In the genomic region with DNA sequence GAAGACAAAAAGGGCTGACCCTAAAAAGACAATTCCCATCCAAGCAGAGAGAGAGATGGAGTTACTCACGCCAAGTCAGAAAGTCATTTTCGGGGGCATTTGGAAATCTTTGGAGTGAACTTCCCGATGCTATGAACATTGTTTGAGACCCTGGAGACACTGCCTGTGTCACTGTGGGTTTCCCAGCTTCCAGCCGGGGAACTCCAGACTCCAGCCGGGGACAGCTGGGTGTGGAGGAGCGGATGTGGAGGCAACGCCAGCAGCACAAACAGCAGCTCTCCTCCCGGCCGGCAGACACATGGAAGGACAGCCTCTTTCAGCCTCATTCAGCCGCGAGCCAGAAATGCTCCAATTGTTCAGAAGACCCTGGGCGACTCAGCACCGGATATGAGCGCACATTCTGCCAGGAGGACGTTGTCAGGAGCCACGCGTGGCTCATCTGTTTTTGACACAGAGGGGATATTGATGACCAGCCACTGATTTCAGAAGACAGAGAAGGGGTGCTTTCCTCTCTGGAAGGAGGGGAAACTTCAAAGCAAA, we compare ENCODE assay signal across 11 cellular contexts.
DNase-seq lines count a peak whose midpoint lies in the region; ATAC-seq and TF ChIP-seq lines count a peak whose summit lies in the region.
"Had no signal": no experiment of that assay in that cellular context is flagged by ENCODE, and none has a peak within 500 bp of the region (broad histone marks: within the 10 kb centered on the region; RNA-seq: fewer than 3 reads in every experiment).

No MANE protein-coding gene starts in this region.

- CTCF ChIA-PET in AG04450 (lab: Charles Lee): interaction anchor here (1.4 kb wide), 1 partner anchor 24 kb away, joined by 3 read pairs; no protein-coding TSS in a partner anchor

- DNase-seq in AG04450 (ENCODE audit: low read depth, low spot score): peak; percentile 26
- peak; percentile 62 to 79 for DNase-seq in foreskin fibroblast
- peak; percentile 49 for DNase-seq in occipital lobe (lab: John Stamatoyannopoulos, UW)
- no peak for DNase-seq in HuH-7 (ENCODE audit: low spot score)
- no peak for DNase-seq in HK-2 (ENCODE audit: unreplicated experiment)
- DNase-seq in MM.1S: no peak
- DNase-seq in GM20000 (ENCODE audit: low spot score): no peak
- DNase-seq: activated naive CD8-positive, alpha-beta T cell treated with anti-CD3 and anti-CD28 coated beads, Interleukin-2, amount 10 ng/mL, durations not matched to agents 7 days and 5 days; CD8-positive, alpha-beta T cell; Karpas-422 had no signal

- no peak for TF ChIP-seq CTCF in AG04450 (IDR thresholded peaks at IDR 0.05; ENCODE audit: low read depth, low read length)
- no peak for TF ChIP-seq CTCF in foreskin fibroblast (IDR thresholded peaks at IDR 0.05; ENCODE audit: low read depth, low read length)
- TF ChIP-seq CTCF in MM.1S (IDR thresholded peaks at IDR 0.05; ENCODE audit: low read length): no peak
- TF ChIP-seq CTCF in GM20000 (IDR thresholded peaks at IDR 0.05; ENCODE audit: extremely low read depth, missing control alignments): no peak

- peak overlapping the region; percentile 81 for H3K27ac ChIP-seq in AG04450 (ENCODE audit: low read depth, low read length)
- H3K27ac ChIP-seq in MM.1S (ENCODE audit: low read length): no peak overlapping the region

- H3F3A ChIP-seq in MM.1S (ENCODE audit: insufficient read depth, low read length): no peaks in the 10 kb centered on the region

- H3K27me3 ChIP-seq in AG04450 (ENCODE audit: control insufficient read depth, insufficient read depth, low read length) (no peaks in the 10 kb centered on the region), MM.1S (replicated peaks; ENCODE audit: insufficient read depth, low read length) (no peaks in the 10 kb centered on the region)

- peak overlapping the region; percentile 5; the same call in 1 of the 2 replicates for H3K4me3 ChIP-seq in AG04450 (ENCODE audit: low read depth, low read length)
- H3K4me3 ChIP-seq in foreskin fibroblast (ENCODE audit: low read depth in 1 of 2, low read length in 2 of 2): peak overlapping the region in 1 of 2 donors; percentile 1
- H3K4me3 ChIP-seq in MM.1S (ENCODE audit: low read length): no peak overlapping the region

- POLR2A ChIA-PET in AG04450 (lab: Yijun Ruan, JAX): no interaction called here

- H3K9me3 ChIP-seq in AG04450 (ENCODE audit: control insufficient read depth, insufficient read depth, low read length) (no peaks in the 10 kb centered on the region), MM.1S (replicated peaks; ENCODE audit: insufficient read depth, low read length) (no peaks in the 10 kb centered on the region)

- H2AFZ ChIP-seq in MM.1S (ENCODE audit: low read length): no peak overlapping the region

- no peaks in the 10 kb centered on the region for H3K36me3 ChIP-seq in MM.1S (replicated peaks; ENCODE audit: insufficient read depth, low read length)

- no peaks in the 10 kb centered on the region for H3K9me2 ChIP-seq in MM.1S (replicated peaks; ENCODE audit: insufficient read depth, low read length)

- no peaks in the 10 kb centered on the region for H4K20me1 ChIP-seq in MM.1S (ENCODE audit: insufficient read depth, low read length)

- H3K9ac ChIP-seq in MM.1S (ENCODE audit: low read length): no peak overlapping the region

- H3K4me1 ChIP-seq in MM.1S (ENCODE audit: low read length): no peaks in the 10 kb centered on the region

- H3K79me2 ChIP-seq in MM.1S (ENCODE audit: low read length): no peaks in the 10 kb centered on the region

- peak; percentile 80 for ATAC-seq in SK-N-SH treated with all-trans-retinoic acid at 6 μM for 48 hours
- ATAC-seq: CD8-positive, alpha-beta T cell had no signal

- no peak overlapping the region for H3K4me2 ChIP-seq in MM.1S (ENCODE audit: low read depth, low read length)

TF ChIP-seq in SK-N-SH treated with all-trans-retinoic acid at 6 μM for 48 hours, 23 proteins besides CTCF, POLR2A, EP300 and RAD21 (continues in another document):
- TF ChIP-seq, protein P1, sequence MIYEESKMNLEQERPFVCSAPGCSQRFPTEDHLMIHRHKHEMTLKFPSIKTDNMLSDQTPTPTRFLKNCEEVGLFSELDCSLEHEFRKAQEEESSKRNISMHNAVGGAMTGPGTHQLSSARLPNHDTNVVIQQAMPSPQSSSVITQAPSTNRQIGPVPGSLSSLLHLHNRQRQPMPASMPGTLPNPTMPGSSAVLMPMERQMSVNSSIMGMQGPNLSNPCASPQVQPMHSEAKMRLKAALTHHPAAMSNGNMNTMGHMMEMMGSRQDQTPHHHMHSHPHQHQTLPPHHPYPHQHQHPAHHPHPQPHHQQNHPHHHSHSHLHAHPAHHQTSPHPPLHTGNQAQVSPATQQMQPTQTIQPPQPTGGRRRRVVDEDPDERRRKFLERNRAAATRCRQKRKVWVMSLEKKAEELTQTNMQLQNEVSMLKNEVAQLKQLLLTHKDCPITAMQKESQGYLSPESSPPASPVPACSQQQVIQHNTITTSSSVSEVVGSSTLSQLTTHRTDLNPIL (CRISPR knock-in tag; IDR thresholded peaks at IDR 0.05; ENCODE audit: low read depth): peak; percentile 60; the same call in 1 of the 2 replicates
- TF ChIP-seq GLIS3 (CRISPR knock-in tag; IDR thresholded peaks at IDR 0.05) (peak; percentile 64; the same call in 1 of the 2 replicates), OSR1 (CRISPR knock-in tag; IDR thresholded peaks at IDR 0.05) (peak; percentile 99), BACH2 (CRISPR knock-in tag; IDR thresholded peaks at IDR 0.05; ENCODE audit: borderline replicate concordance) (no peak), TOX (CRISPR knock-in tag; IDR thresholded peaks at IDR 0.05; ENCODE audit: borderline replicate concordance) (peak; percentile 92; the same call in 1 of the 2 replicates), CSDC2 (CRISPR knock-in tag; IDR thresholded peaks at IDR 0.05) (peak; percentile 97), ZNF8 (CRISPR knock-in tag; IDR thresholded peaks at IDR 0.05) (no peak; the same call in 1 of the 2 replicates), ZNF565 (CRISPR knock-in tag; conservative IDR thresholded peaks at IDR 0.05; ENCODE audit: low read depth) (no peak), ISL1 (CRISPR knock-in tag; IDR thresholded peaks at IDR 0.05) (peak; percentile 52), ESRRG (CRISPR knock-in tag; IDR thresholded peaks at IDR 0.05) (no peak), ZNF70 (CRISPR knock-in tag; IDR thresholded peaks at IDR 0.05) (no peak), ZC3H10 (CRISPR knock-in tag; IDR thresholded peaks at IDR 0.05) (peak; percentile 82), ZFP3 (CRISPR knock-in tag; IDR thresholded peaks at IDR 0.05) (peak; percentile 90), ZFP30 (CRISPR knock-in tag; IDR thresholded peaks at IDR 0.05) (no peak), TCF4 (CRISPR knock-in tag; IDR thresholded peaks at IDR 0.05; ENCODE audit: borderline replicate concordance) (no peak), PPARA (CRISPR knock-in tag; IDR thresholded peaks at IDR 0.05; ENCODE audit: borderline replicate concordance) (no peak)
- TF ChIP-seq, protein P2, sequence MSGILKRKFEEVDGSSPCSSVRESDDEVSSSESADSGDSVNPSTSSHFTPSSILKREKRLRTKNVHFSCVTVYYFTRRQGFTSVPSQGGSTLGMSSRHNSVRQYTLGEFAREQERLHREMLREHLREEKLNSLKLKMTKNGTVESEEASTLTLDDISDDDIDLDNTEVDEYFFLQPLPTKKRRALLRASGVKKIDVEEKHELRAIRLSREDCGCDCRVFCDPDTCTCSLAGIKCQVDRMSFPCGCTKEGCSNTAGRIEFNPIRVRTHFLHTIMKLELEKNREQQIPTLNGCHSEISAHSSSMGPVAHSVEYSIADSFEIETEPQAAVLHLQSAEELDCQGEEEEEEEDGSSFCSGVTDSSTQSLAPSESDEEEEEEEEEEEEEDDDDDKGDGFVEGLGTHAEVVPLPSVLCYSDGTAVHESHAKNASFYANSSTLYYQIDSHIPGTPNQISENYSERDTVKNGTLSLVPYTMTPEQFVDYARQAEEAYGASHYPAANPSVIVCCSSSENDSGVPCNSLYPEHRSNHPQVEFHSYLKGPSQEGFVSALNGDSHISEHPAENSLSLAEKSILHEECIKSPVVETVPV (CRISPR knock-in tag; IDR thresholded peaks at IDR 0.05): no peak
- TF ChIP-seq, protein P3, sequence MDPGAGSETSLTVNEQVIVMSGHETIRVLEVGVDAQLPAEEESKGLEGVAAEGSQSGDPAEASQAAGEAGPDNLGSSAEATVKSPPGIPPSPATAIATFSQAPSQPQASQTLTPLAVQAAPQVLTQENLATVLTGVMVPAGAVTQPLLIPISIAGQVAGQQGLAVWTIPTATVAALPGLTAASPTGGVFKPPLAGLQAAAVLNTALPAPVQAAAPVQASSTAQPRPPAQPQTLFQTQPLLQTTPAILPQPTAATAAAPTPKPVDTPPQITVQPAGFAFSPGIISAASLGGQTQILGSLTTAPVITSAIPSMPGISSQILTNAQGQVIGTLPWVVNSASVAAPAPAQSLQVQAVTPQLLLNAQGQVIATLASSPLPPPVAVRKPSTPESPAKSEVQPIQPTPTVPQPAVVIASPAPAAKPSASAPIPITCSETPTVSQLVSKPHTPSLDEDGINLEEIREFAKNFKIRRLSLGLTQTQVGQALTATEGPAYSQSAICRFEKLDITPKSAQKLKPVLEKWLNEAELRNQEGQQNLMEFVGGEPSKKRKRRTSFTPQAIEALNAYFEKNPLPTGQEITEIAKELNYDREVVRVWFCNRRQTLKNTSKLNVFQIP (CRISPR knock-in tag; IDR thresholded peaks at IDR 0.05; ENCODE audit: borderline replicate concordance, low read depth): 0 out of 2 replicates have a peak, but pooled peaks have one; percentile 58

Comparison
In these comparisons a context has a peak if more than half of its experiments do, and no peak if none do; other contexts are left out.
1. DNase-seq: peak in AG04450 (single experiment), foreskin fibroblast (2 of 2) and occipital lobe (single experiment); none in HuH-7 (single experiment), HK-2 (single experiment), MM.1S (single experiment) and GM20000 (single experiment).